19 cellular contexts compared by ENCODE assay signal in the genomic region with DNA sequence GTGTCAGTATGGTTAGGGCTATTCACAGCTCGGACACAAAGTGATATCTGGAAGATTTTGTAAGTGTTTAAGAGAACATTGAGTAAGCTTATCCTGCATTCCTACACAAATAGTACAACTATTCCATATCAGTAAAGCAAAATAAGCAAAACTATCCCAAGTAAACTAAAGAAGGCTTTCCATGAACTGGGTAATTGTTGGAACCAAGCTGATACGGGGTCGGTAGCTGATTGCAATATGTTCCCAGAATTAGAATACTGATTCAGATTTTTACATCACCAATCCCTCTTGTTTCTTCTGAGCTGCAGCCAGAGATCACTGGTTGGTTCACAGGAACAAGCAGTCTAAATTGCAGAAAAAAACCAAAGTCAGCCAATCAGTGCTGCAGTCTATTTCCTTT. TPM values are rescaled to one million over a fixed set of nuclear protein-coding genes. Genes with fewer than 3 reads are reported as not detected.
DNase-seq lines count a peak whose midpoint lies in the region; ATAC-seq and TF ChIP-seq lines count a peak whose summit lies in the region.
"Had no signal": no experiment of that assay in that cellular context is flagged by ENCODE, and none has a peak within 500 bp of the region (broad histone marks: within the 10 kb centered on the region; RNA-seq: fewer than 3 reads in every experiment).

No MANE protein-coding gene starts in this region.

- peak overlapping the region in 4 of 7 donors; percentile 33 to 60 (median 52) for H3K27ac Mint-ChIP-seq in CD14-positive monocyte
- peak overlapping the region; percentile 25 for H3K27ac Mint-ChIP-seq in endothelial cell (ENCODE audit: unreplicated experiment)
- peak overlapping the region; percentile 40 for H3K27ac Mint-ChIP-seq in osteocyte (ENCODE audit: unreplicated experiment)
- H3K27ac Mint-ChIP-seq in stimulated activated naive CD8-positive, alpha-beta T cell treated with anti-CD3 and anti-CD28 coated beads, Interleukin-15, amount 100 ng/mL, for 72 hours, result no peak overlapping the region
- H3K27ac Mint-ChIP-seq: activated naive CD4-positive, alpha-beta T cell treated with anti-CD3 and anti-CD28 coated beads, Interleukin-2, amount 10 ng/mL, durations not matched to agents 7 days and 5 days; activated T-helper 1 cell treated with anti-CD3 and anti-CD28 coated beads, Interleukin-12 subunit alpha, Interleukin-12 subunit beta, Interleukin-2, Interleukin-4 antibody, amounts not matched to agents 30 ng/mL and 10 ng/mL and 1 ng/mL, durations not matched to agents 14 hours and 24 hours and 36 hours had no signal

- H3K36me3 Mint-ChIP-seq in CD14-positive monocyte (peaks cover 87 to 90% of the 10 kb centered on the region in 2 donors), endothelial cell (ENCODE audit: low read depth, unreplicated experiment) (peaks cover 49% of the 10 kb centered on the region), osteocyte (ENCODE audit: unreplicated experiment) (peaks cover 34% of the 10 kb centered on the region)

- no peak overlapping the region for H3K9ac ChIP-seq in HUES48 (ENCODE audit: low read depth, low read length)

- peaks cover 0 to 3% (median 0%) of the 10 kb centered on the region in 3 donors for H3K27me3 Mint-ChIP-seq in CD14-positive monocyte (ENCODE audit: low read depth in 3 of 3)
- peaks cover 4% of the 10 kb centered on the region for H3K27me3 Mint-ChIP-seq in endothelial cell (ENCODE audit: unreplicated experiment)
- H3K27me3 Mint-ChIP-seq in osteocyte (ENCODE audit: unreplicated experiment), result no peaks in the 10 kb centered on the region
- no peaks in the 10 kb centered on the region for H3K27me3 Mint-ChIP-seq in stimulated activated naive CD8-positive, alpha-beta T cell treated with anti-CD3 and anti-CD28 coated beads, Interleukin-15, amount 100 ng/mL, for 72 hours
- H3K27me3 Mint-ChIP-seq: activated CD4-positive, alpha-beta T cell treated with anti-CD3 and anti-CD28 coated beads for 36 hours; activated naive CD4-positive, alpha-beta T cell treated with anti-CD3 and anti-CD28 coated beads, Interleukin-2, amount 10 ng/mL, durations not matched to agents 7 days and 5 days had no signal

- peaks cover 57% of the 10 kb centered on the region for H3K36me3 ChIP-seq in HUES48 (ENCODE audit: control insufficient read depth, insufficient read depth, low read length)
- H3K36me3 ChIP-seq: prostate gland had no signal

- TF ChIP-seq CTCF in CD14-positive monocyte (IDR thresholded peaks at IDR 0.05), result no peak
- no peak for TF ChIP-seq CTCF in endothelial cell (IDR thresholded peaks at IDR 0.05; ENCODE audit: unreplicated experiment)
- TF ChIP-seq CTCF in osteocyte (IDR thresholded peaks at IDR 0.05), result no peak

- H3K27me3 ChIP-seq in HUES48 (ENCODE audit: control insufficient read depth, insufficient read depth, low read length), result no peaks in the 10 kb centered on the region
- H3K27me3 ChIP-seq: gastroesophageal sphincter, SJSA1, vagina had no signal

- peaks cover 19% of the 10 kb centered on the region for H3K4me1 ChIP-seq in HUES48 (ENCODE audit: control insufficient read depth, insufficient read depth, low read length)
- H3K4me1 ChIP-seq: prostate gland had no signal

- intact Hi-C loops in CD14-positive monocyte (cut with micrococcal nuclease), result no loop called here

- no peak for ATAC-seq in stimulated activated naive CD8-positive, alpha-beta T cell treated with anti-CD3 and anti-CD28 coated beads, Interleukin-15, amount 100 ng/mL, for 72 hours
- ATAC-seq: activated CD4-positive, alpha-beta T cell treated with anti-CD3 and anti-CD28 coated beads for 36 hours; gastroesophageal sphincter had no signal

- no peak overlapping the region for H3K4me3 Mint-ChIP-seq in CD14-positive monocyte
- no peak overlapping the region for H3K4me3 Mint-ChIP-seq in endothelial cell (ENCODE audit: unreplicated experiment)
- H3K4me3 Mint-ChIP-seq in osteocyte (ENCODE audit: unreplicated experiment), result no peak overlapping the region
- no peak overlapping the region for H3K4me3 Mint-ChIP-seq in stimulated activated naive CD8-positive, alpha-beta T cell treated with anti-CD3 and anti-CD28 coated beads, Interleukin-15, amount 100 ng/mL, for 72 hours
- H3K4me3 Mint-ChIP-seq: activated CD4-positive, alpha-beta T cell treated with anti-CD3 and anti-CD28 coated beads for 36 hours; activated naive CD4-positive, alpha-beta T cell treated with anti-CD3 and anti-CD28 coated beads, Interleukin-2, amount 10 ng/mL, durations not matched to agents 7 days and 5 days; activated T-helper 1 cell treated with anti-CD3 and anti-CD28 coated beads, Interleukin-12 subunit alpha, Interleukin-12 subunit beta, Interleukin-2, Interleukin-4 antibody, amounts not matched to agents 30 ng/mL and 10 ng/mL and 1 ng/mL, durations not matched to agents 14 hours and 24 hours and 36 hours had no signal

- DNase-seq in CD14-positive monocyte (ENCODE audit: low spot score), result no peak
- DNase-seq in endothelial cell (ENCODE audit: low spot score), result no peak
- DNase-seq in osteocyte (ENCODE audit: extremely low spot score, unreplicated experiment), result no peak
- DNase-seq in stimulated activated naive CD8-positive, alpha-beta T cell treated with anti-CD3 and anti-CD28 coated beads, Interleukin-15, amount 100 ng/mL, for 72 hours, result no peak
- DNase-seq in activated CD4-positive, alpha-beta T cell treated with anti-CD3 and anti-CD28 coated beads, Interleukin-2, amount 50 U/mL, for 4 hours, result no peak
- no peak for DNase-seq in NCI-H2171 (lab: John Stamatoyannopoulos, UW)
- DNase-seq: activated CD4-positive, alpha-beta T cell treated with anti-CD3 and anti-CD28 coated beads for 36 hours; activated naive CD4-positive, alpha-beta T cell treated with anti-CD3 and anti-CD28 coated beads, Interleukin-2, amount 10 ng/mL, durations not matched to agents 7 days and 5 days; C1 segment of cervical spinal cord; Kasumi-1; NCI-H1694 treated with DMSO at 0.1 percent for 48 hours; NCI-H2171 treated with DMSO at 0.1 percent for 48 hours; NCI-H526 had no signal

- no peaks in the 10 kb centered on the region for H3K9me3 Mint-ChIP-seq in CD14-positive monocyte
- no peaks in the 10 kb centered on the region for H3K9me3 Mint-ChIP-seq in endothelial cell (ENCODE audit: unreplicated experiment)
- no peaks in the 10 kb centered on the region for H3K9me3 Mint-ChIP-seq in osteocyte (ENCODE audit: unreplicated experiment)
- no peaks in the 10 kb centered on the region for H3K9me3 Mint-ChIP-seq in stimulated activated naive CD8-positive, alpha-beta T cell treated with anti-CD3 and anti-CD28 coated beads, Interleukin-15, amount 100 ng/mL, for 72 hours
- H3K9me3 Mint-ChIP-seq: activated naive CD4-positive, alpha-beta T cell treated with anti-CD3 and anti-CD28 coated beads, Interleukin-2, amount 10 ng/mL, durations not matched to agents 7 days and 5 days; activated T-helper 1 cell treated with anti-CD3 and anti-CD28 coated beads, Interleukin-12 subunit alpha, Interleukin-12 subunit beta, Interleukin-2, Interleukin-4 antibody, amounts not matched to agents 30 ng/mL and 10 ng/mL and 1 ng/mL, durations not matched to agents 14 hours and 24 hours and 36 hours had no signal

- H3K9me3 ChIP-seq in HUES48 (ENCODE audit: control insufficient read depth, insufficient read depth, low read length), result no peaks in the 10 kb centered on the region
- H3K9me3 ChIP-seq: gastroesophageal sphincter, prostate gland, vagina had no signal

- no peak overlapping the region for H3K4me3 ChIP-seq in HUES48 (ENCODE audit: low read depth, low read length)
- H3K4me3 ChIP-seq: gastroesophageal sphincter, prostate gland, SJSA1, vagina had no signal

- H3K27ac ChIP-seq in HUES48 (ENCODE audit: low read depth, low read length), result peak overlapping the region; percentile 5
- H3K27ac ChIP-seq: prostate gland, SJSA1, vagina had no signal

- peaks cover under 1% of the 10 kb centered on the region for H3K4me1 Mint-ChIP-seq in CD14-positive monocyte
- peaks cover 46% of the 10 kb centered on the region for H3K4me1 Mint-ChIP-seq in endothelial cell (ENCODE audit: unreplicated experiment)
- peaks cover 6% of the 10 kb centered on the region for H3K4me1 Mint-ChIP-seq in osteocyte (ENCODE audit: unreplicated experiment)
- no peaks in the 10 kb centered on the region for H3K4me1 Mint-ChIP-seq in stimulated activated naive CD8-positive, alpha-beta T cell treated with anti-CD3 and anti-CD28 coated beads, Interleukin-15, amount 100 ng/mL, for 72 hours
- H3K4me1 Mint-ChIP-seq: activated naive CD4-positive, alpha-beta T cell treated with anti-CD3 and anti-CD28 coated beads, Interleukin-2, amount 10 ng/mL, durations not matched to agents 7 days and 5 days had no signal

RNA-seq across cellular contexts. Expression of gene CDS2, which starts 54.1 kb away (rescaled TPM):
- 10 to 100 TPM; 54.4 to 62.6 TPM for polyA plus RNA-seq in CD14-positive monocyte
- total RNA-seq in endothelial cell (ENCODE audit: unreplicated experiment) (130 TPM), osteocyte (42.5 and 43.2 TPM in 2 replicates)

Comparison
In these comparisons a context has a peak if more than half of its experiments do, and no peak if none do; other contexts are left out.
1. H3K27ac Mint-ChIP-seq: peak in CD14-positive monocyte (4 of 7), endothelial cell (single experiment) and osteocyte (single experiment); none in stimulated activated naive CD8-positive, alpha-beta T cell treated with anti-CD3 and anti-CD28 coated beads, Interleukin-15, amount 100 ng/mL, for 72 hours (0 of 2).